18 cellular contexts compared by ENCODE assay signal in the genomic region with DNA sequence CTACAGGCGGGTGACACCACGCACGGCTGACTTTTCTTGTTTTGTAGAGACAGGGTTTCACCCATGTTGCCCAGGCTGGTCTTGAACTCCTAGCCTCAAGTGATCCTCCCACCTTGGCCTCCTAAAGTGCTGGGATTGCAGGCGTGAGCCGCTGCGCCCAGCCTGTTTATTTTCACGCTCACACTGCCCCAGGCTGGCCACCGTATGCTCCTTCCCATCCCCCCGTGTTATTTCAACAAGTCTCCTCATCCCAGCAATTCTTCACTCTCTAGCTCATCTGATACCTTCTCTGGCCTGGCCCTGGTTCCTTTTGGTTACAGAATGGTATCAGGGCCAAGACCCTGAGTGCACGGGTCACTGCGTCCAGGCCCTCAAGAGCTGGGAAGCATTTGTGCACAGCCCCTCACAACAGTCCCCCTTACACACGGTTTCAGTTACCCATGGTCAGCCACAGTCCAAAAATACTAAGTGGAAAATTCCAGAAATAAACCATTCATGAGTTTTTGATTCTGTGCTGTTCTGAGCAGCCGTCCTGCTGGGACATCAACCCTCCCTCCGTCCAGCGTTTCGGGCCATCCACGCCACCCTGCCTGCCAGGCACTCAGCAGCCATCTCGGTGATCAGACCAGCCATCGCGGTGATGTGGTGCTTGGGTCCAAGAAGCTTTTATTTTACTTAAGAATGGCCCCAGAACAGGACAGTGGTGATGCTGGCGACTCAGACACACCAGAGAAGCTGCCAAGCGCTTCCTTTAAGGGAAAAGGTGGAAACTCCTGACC. TPM values are rescaled to one million over a fixed set of nuclear protein-coding genes. Genes with fewer than 3 reads are reported as not detected.
DNase-seq lines count a peak whose midpoint lies in the region; ATAC-seq, FAIRE-seq and TF ChIP-seq lines count a peak whose summit lies in the region.
"Had no signal": no experiment of that assay in that cellular context is flagged by ENCODE, and none has a peak within 500 bp of the region (broad histone marks: within the 10 kb centered on the region; RNA-seq: fewer than 3 reads in every experiment).

No MANE protein-coding gene starts in this region.

- H3K27ac ChIP-seq in Panc1 (ENCODE audit: low read length): peak overlapping the region; percentile 30; the same call in 1 of the 2 replicates
- peak overlapping the region in 3 of 4 donors; percentile 86 to 90 (median 87) for H3K27ac ChIP-seq in sigmoid colon
- H3K27ac ChIP-seq: body of pancreas, vagina had no signal

- peaks cover 10% of the 10 kb centered on the region for H3K9me3 Mint-ChIP-seq in glutamatergic neuron (ENCODE audit: unreplicated experiment)
- H3K9me3 Mint-ChIP-seq: activated CD4-positive, alpha-beta memory T cell treated with anti-CD3 and anti-CD28 coated beads for 36 hours; activated T-helper 2 cell treated with anti-CD3 and anti-CD28 coated beads, Interferon-gamma antibody, Interleukin-2, Interleukin-4, amounts not matched to agents 10 μg/mL and 5 μg/mL and 100 μg/mL, durations not matched to agents 14 hours and 24 hours and 36 hours had no signal

- CTCF ChIA-PET in Panc1 (lab: Charles Lee): no interaction called here

- H3K4me1 Mint-ChIP-seq in glutamatergic neuron (ENCODE audit: low read depth, unreplicated experiment): peaks cover 28% of the 10 kb centered on the region

- H3K4me3 ChIP-seq in Panc1 (ENCODE audit: low read depth in 2 of 2, low read length in 2 of 2) (no peak overlapping the region), sigmoid colon (no peak overlapping the region)
- H3K4me3 ChIP-seq: body of pancreas, vagina had no signal

- H3K27me3 Mint-ChIP-seq in glutamatergic neuron (ENCODE audit: unreplicated experiment): peaks cover 8% of the 10 kb centered on the region

- no peaks in the 10 kb centered on the region for H3K36me3 Mint-ChIP-seq in glutamatergic neuron (ENCODE audit: unreplicated experiment)

- TF ChIP-seq POLR2A in GM12891 (IDR thresholded peaks at IDR 0.05; ENCODE audit: low read depth, low read length) (no peak), sigmoid colon (IDR thresholded peaks at IDR 0.05) (no peak)

- H3K36me3 ChIP-seq in Panc1 (ENCODE audit: control insufficient read depth, insufficient read depth, low read length) (peaks cover 9% of the 10 kb centered on the region; the same call in 1 of the 2 replicates), sigmoid colon (peaks cover 9 to 45% (median 23%) of the 10 kb centered on the region in 4 donors)

- POLR2A ChIA-PET in Panc1 (lab: Charles Lee): no interaction called here

- H3K9me3 ChIP-seq in Panc1 (ENCODE audit: control insufficient read depth, insufficient read depth, low read depth, low read length) (no peaks in the 10 kb centered on the region), sigmoid colon (no peaks in the 10 kb centered on the region)
- H3K9me3 ChIP-seq: body of pancreas, vagina had no signal

- TF ChIP-seq EP300 in sigmoid colon (IDR thresholded peaks at IDR 0.05): no peak

- DNase-seq in GM12891 (ENCODE audit: insufficient read length, low spot score): no peak
- DNase-seq in Panc1 (ENCODE audit: low read depth, low spot score): no peak
- DNase-seq in glutamatergic neuron: no peak
- no peak for DNase-seq in sigmoid colon
- no peak for DNase-seq in NCI-H526 (lab: John Stamatoyannopoulos, UW)
- DNase-seq: activated CD4-positive, alpha-beta memory T cell treated with anti-CD3 and anti-CD28 coated beads for 36 hours; body of pancreas; foreskin melanocyte; H7; NCI-H1436 treated with DMSO at 0.1 percent for 48 hours; NCI-H510A treated with DMSO at 0.1 percent for 48 hours; stimulated activated CD4-positive, alpha-beta T cell treated with anti-CD3 and anti-CD28 coated beads, Interleukin-2, amount 100 ng/mL, for 48 hours; T1000 had no signal

- no peak for FAIRE-seq in GM12891 (lab: Jason Lieb, UNC)
- FAIRE-seq: RCC 7860 had no signal

- no peak overlapping the region for H3K4me3 Mint-ChIP-seq in glutamatergic neuron (ENCODE audit: unreplicated experiment)
- H3K4me3 Mint-ChIP-seq: activated CD4-positive, alpha-beta memory T cell treated with anti-CD3 and anti-CD28 coated beads for 36 hours had no signal

- intact Hi-C loops in Panc1 (cut with micrococcal nuclease; ENCODE audit: unreplicated experiment) (no loop called here), sigmoid colon (cut with DNase I) (no loop called here)

- peak overlapping the region; percentile 62 for H3K27ac Mint-ChIP-seq in glutamatergic neuron (ENCODE audit: unreplicated experiment)
- H3K27ac Mint-ChIP-seq: activated CD4-positive, alpha-beta memory T cell treated with anti-CD3 and anti-CD28 coated beads for 36 hours; activated T-helper 2 cell treated with anti-CD3 and anti-CD28 coated beads, Interferon-gamma antibody, Interleukin-2, Interleukin-4, amounts not matched to agents 10 μg/mL and 5 μg/mL and 100 μg/mL, durations not matched to agents 14 hours and 24 hours and 36 hours had no signal

- H3K27me3 ChIP-seq in Panc1 (ENCODE audit: control insufficient read depth, insufficient read depth, low read length) (no peaks in the 10 kb centered on the region), sigmoid colon (no peaks in the 10 kb centered on the region)
- H3K27me3 ChIP-seq: body of pancreas, vagina had no signal

- in situ Hi-C loops in Panc1 (cut with HindIII; ENCODE audit: low pct_unique_long_range_greater_than_20kb, low sequenced_read_pairs): loop anchor here (25.0 kb wide), 1 partner anchor 171 kb away; a partner anchor contains a TSS

- TF ChIP-seq CTCF in Panc1 (IDR thresholded peaks at IDR 0.05): no peak
- no peak for TF ChIP-seq CTCF in glutamatergic neuron (IDR thresholded peaks at IDR 0.05; ENCODE audit: partially characterized antibody, unreplicated experiment)
- no peak for TF ChIP-seq CTCF in sigmoid colon (IDR thresholded peaks at IDR 0.05)

- ATAC-seq in Panc1: peak; percentile 41
- ATAC-seq in GM18498 (IDR thresholded peaks at IDR 0.05; ENCODE audit: unreplicated experiment): no peak
- ATAC-seq in GM21526 (IDR thresholded peaks at IDR 0.05; ENCODE audit: low FRiP score, unreplicated experiment): no peak
- ATAC-seq: body of pancreas had no signal

- WGBS in sigmoid colon, 2 donors: 84% methylated on average over 22 of the region's 22 CpGs

- H3K4me1 ChIP-seq in Panc1 (ENCODE audit: control insufficient read depth, insufficient read depth, low read length) (peaks cover 17% of the 10 kb centered on the region), sigmoid colon (peaks cover 0 to 53% (median 46%) of the 10 kb centered on the region in 4 donors)

- no TSS peak for BruUV-seq in Panc1 (replicated peaks; lab: Mats Ljungman, UMichigan)

TF ChIP-seq in GM12891, 5 proteins besides CTCF, POLR2A, EP300 and RAD21:
- TF ChIP-seq SPI1 (IDR thresholded peaks at IDR 0.05; ENCODE audit: low read depth, low read length) (no peak), POLR2AphosphoS5 (IDR thresholded peaks at IDR 0.05; ENCODE audit: low read depth, low read length) (peak; percentile 45; the same call in 1 of the 2 replicates)

RNA-seq across cellular contexts. Expression of a gene that starts 8.9 kb away (rescaled TPM):
- 6.2 TPM for polyA plus RNA-seq in GM12891 (2012; ENCODE audit: low read depth, missing spikeins)
- total RNA-seq in Panc1 (2021; ENCODE audit: unreplicated experiment) (14.4 TPM), glutamatergic neuron (ENCODE audit: unreplicated experiment) (18.4 TPM), sigmoid colon (10 to 100 TPM in 1 of 4 donors, 1 to 10 TPM in 3; 8.9 to 12.7 (median 9.3) TPM)
- 7.7 TPM for polyA plus RNA-seq in Panc1 (2012; ENCODE audit: insufficient read length)
- polyA plus RNA-seq in sigmoid colon: 10 to 100 TPM in 1 of 3 donors, 1 to 10 TPM in 2; 5.1 to 11.5 (median 6.0) TPM

RNA-seq across cellular contexts. Expression of a gene that starts 12.0 kb away (rescaled TPM):
- polyA plus RNA-seq in GM12891 (2012; ENCODE audit: low read depth, missing spikeins): 8.1 TPM
- total RNA-seq in Panc1 (2021; ENCODE audit: unreplicated experiment) (3.1 TPM), glutamatergic neuron (ENCODE audit: unreplicated experiment) (61.1 TPM), sigmoid colon (10 to 100 TPM; 11.4 to 72.6 (median 28.9) TPM)
- 3.2 TPM for polyA plus RNA-seq in Panc1 (2012; ENCODE audit: insufficient read length)
- polyA plus RNA-seq in sigmoid colon: 100 to 1,000 TPM in 2 of 3 donors, 10 to 100 TPM in 1; 99.1 to 157 (median 109) TPM

RNA-seq across cellular contexts. Expression of a gene that starts 16.5 kb away (rescaled TPM):
- polyA plus RNA-seq in GM12891 (2012; ENCODE audit: low read depth, missing spikeins): not detected
- total RNA-seq in Panc1 (2021; ENCODE audit: unreplicated experiment): 0.74 TPM
- 0.63 TPM for polyA plus RNA-seq in Panc1 (2012; ENCODE audit: insufficient read length)
- 1.3 TPM for total RNA-seq in glutamatergic neuron (ENCODE audit: unreplicated experiment)
- total RNA-seq in sigmoid colon: under 1 TPM in 1 of 4 donors, not detected in 3; 0.83 TPM
- 1 to 10 TPM in 1 of 3 donors, not detected in 2; 3.8 TPM for polyA plus RNA-seq in sigmoid colon
- total RNA-seq: activated CD4-positive, alpha-beta memory T cell treated with anti-CD3 and anti-CD28 coated beads for 36 hours; activated T-helper 2 cell treated with anti-CD3 and anti-CD28 coated beads, Interferon-gamma antibody, Interleukin-2, Interleukin-4, amounts not matched to agents 10 μg/mL and 5 μg/mL and 100 μg/mL, durations not matched to agents 14 hours and 24 hours and 36 hours; body of pancreas; H7 had no signal
